ENCODE assay signal across 2 cellular contexts in genomic region chr7:138033241-138033640, GRCh38.
TF ChIP-seq lines count a peak whose summit lies in the region.

No MANE protein-coding gene starts in this region.

TF ChIP-seq in HepG2, 621 proteins besides CTCF, POLR2A, EP300 and RAD21:
- TF ChIP-seq ZNF607 (CRISPR knock-in tag; IDR thresholded peaks at IDR 0.05; ENCODE audit: borderline replicate concordance): no peak
- TF ChIP-seq PAXIP1 (CRISPR knock-in tag; conservative IDR thresholded peaks at IDR 0.05): no peak

TF ChIP-seq in GM12878, 131 proteins besides CTCF, POLR2A, EP300 and RAD21:
- TF ChIP-seq POU2F2 (IDR thresholded peaks at IDR 0.05; ENCODE audit: borderline replicate concordance, low read depth, low read length) (peak; percentile 37; the same call in 1 of the 3 replicates), MYB (IDR thresholded peaks at IDR 0.05; ENCODE audit: borderline replicate concordance, low read depth, low read length) (no peak)
